2 cellular contexts compared by ENCODE assay signal in genomic region chr9:94490465-94490864, GRCh38.
TF ChIP-seq lines count a peak whose summit lies in the region.

No MANE protein-coding gene starts in this region.

TF ChIP-seq in SK-N-SH, 30 proteins besides CTCF, POLR2A, EP300 and RAD21 (continued from another document):
- TF ChIP-seq, protein P1, sequence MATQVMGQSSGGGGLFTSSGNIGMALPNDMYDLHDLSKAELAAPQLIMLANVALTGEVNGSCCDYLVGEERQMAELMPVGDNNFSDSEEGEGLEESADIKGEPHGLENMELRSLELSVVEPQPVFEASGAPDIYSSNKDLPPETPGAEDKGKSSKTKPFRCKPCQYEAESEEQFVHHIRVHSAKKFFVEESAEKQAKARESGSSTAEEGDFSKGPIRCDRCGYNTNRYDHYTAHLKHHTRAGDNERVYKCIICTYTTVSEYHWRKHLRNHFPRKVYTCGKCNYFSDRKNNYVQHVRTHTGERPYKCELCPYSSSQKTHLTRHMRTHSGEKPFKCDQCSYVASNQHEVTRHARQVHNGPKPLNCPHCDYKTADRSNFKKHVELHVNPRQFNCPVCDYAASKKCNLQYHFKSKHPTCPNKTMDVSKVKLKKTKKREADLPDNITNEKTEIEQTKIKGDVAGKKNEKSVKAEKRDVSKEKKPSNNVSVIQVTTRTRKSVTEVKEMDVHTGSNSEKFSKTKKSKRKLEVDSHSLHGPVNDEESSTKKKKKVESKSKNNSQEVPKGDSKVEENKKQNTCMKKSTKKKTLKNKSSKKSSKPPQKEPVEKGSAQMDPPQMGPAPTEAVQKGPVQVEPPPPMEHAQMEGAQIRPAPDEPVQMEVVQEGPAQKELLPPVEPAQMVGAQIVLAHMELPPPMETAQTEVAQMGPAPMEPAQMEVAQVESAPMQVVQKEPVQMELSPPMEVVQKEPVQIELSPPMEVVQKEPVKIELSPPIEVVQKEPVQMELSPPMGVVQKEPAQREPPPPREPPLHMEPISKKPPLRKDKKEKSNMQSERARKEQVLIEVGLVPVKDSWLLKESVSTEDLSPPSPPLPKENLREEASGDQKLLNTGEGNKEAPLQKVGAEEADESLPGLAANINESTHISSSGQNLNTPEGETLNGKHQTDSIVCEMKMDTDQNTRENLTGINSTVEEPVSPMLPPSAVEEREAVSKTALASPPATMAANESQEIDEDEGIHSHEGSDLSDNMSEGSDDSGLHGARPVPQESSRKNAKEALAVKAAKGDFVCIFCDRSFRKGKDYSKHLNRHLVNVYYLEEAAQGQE (IDR thresholded peaks at IDR 0.05; ENCODE audit: low read depth, low read length): peak; percentile 91

TF ChIP-seq in SK-N-SH treated with all-trans-retinoic acid at 6 μM for 48 hours, 23 proteins besides CTCF, POLR2A, EP300 and RAD21 (continued from another document):
- TF ChIP-seq ZNF8 (CRISPR knock-in tag; IDR thresholded peaks at IDR 0.05): no peak
- no peak for TF ChIP-seq ZNF565 (CRISPR knock-in tag; conservative IDR thresholded peaks at IDR 0.05; ENCODE audit: low read depth)
- TF ChIP-seq ESRRG (CRISPR knock-in tag; IDR thresholded peaks at IDR 0.05): no peak
- no peak for TF ChIP-seq PATZ1 (CRISPR knock-in tag; IDR thresholded peaks at IDR 0.05; ENCODE audit: borderline replicate concordance)
- TF ChIP-seq CSRNP3 (CRISPR knock-in tag; IDR thresholded peaks at IDR 0.05): no peak
- TF ChIP-seq, protein P2, sequence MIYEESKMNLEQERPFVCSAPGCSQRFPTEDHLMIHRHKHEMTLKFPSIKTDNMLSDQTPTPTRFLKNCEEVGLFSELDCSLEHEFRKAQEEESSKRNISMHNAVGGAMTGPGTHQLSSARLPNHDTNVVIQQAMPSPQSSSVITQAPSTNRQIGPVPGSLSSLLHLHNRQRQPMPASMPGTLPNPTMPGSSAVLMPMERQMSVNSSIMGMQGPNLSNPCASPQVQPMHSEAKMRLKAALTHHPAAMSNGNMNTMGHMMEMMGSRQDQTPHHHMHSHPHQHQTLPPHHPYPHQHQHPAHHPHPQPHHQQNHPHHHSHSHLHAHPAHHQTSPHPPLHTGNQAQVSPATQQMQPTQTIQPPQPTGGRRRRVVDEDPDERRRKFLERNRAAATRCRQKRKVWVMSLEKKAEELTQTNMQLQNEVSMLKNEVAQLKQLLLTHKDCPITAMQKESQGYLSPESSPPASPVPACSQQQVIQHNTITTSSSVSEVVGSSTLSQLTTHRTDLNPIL (CRISPR knock-in tag; IDR thresholded peaks at IDR 0.05; ENCODE audit: low read depth): no peak
- no peak for TF ChIP-seq BACH2 (CRISPR knock-in tag; IDR thresholded peaks at IDR 0.05; ENCODE audit: borderline replicate concordance)
- no peak for TF ChIP-seq ZC3H10 (CRISPR knock-in tag; IDR thresholded peaks at IDR 0.05)
